Comparison of ENCODE assay signal across 12 cellular contexts in genomic region chr4:47525154-47525819, GRCh38. TPM values are rescaled to one million over a fixed set of nuclear protein-coding genes. Genes with fewer than 3 reads are reported as not detected.
DNase-seq lines count a peak whose midpoint lies in the region; ATAC-seq and TF ChIP-seq lines count a peak whose summit lies in the region.
"Had no signal": no experiment of that assay in that cellular context is flagged by ENCODE, and none has a peak within 500 bp of the region (broad histone marks: within the 10 kb centered on the region; RNA-seq: fewer than 3 reads in every experiment).

No MANE protein-coding gene starts in this region.

- peak overlapping the region; percentile 66 for H3K9ac ChIP-seq in adipocyte (ENCODE audit: low read length)

- no peak for TF ChIP-seq EP300 in gastroesophageal sphincter (IDR thresholded peaks at IDR 0.05)

- DNase-seq in ELR (ENCODE audit: low read depth) (peak; percentile 90), adipocyte (ENCODE audit: low read depth) (peak; percentile 93), gastrocnemius medialis (no peak), NCI-H69 (lab: John Stamatoyannopoulos, UW) (no peak)
- DNase-seq: activated CD8-positive, alpha-beta memory T cell treated with anti-CD3 and anti-CD28 coated beads, Interleukin-2, amount 50 U/mL, for 48 hours; DND-41; effector memory CD4-positive, alpha-beta T cell; naive B cell had no signal

- H3K27ac ChIP-seq in gastroesophageal sphincter (peak overlapping the region; percentile 53 to 72 (median 67)), gastrocnemius medialis (no peak overlapping the region)

- H3K4me1 ChIP-seq in adipocyte (ENCODE audit: control insufficient read depth, insufficient read depth, low read length), result peaks cover 28% of the 10 kb centered on the region
- peaks cover 3 to 15% (median 5%) of the 10 kb centered on the region in 3 donors for H3K4me1 ChIP-seq in gastroesophageal sphincter
- H3K4me1 ChIP-seq in gastrocnemius medialis, result no peaks in the 10 kb centered on the region

- in situ Hi-C loops in gastrocnemius medialis (cut with MboI; ENCODE audit: low sequenced_read_pairs in 4 of 4), result no loop called here

- H3K27me3 ChIP-seq in adipocyte (replicated peaks; ENCODE audit: control insufficient read depth, insufficient read depth, low read length), result no peaks in the 10 kb centered on the region
- no peaks in the 10 kb centered on the region for H3K27me3 ChIP-seq in gastroesophageal sphincter
- H3K27me3 ChIP-seq in gastrocnemius medialis, result no peaks in the 10 kb centered on the region

- TF ChIP-seq POLR2A in gastroesophageal sphincter (IDR thresholded peaks at IDR 0.05), result no peak
- TF ChIP-seq POLR2A in gastrocnemius medialis (IDR thresholded peaks at IDR 0.05), result no peak

- intact Hi-C loops in gastrocnemius medialis (cut with DNase I; ENCODE audit: low total_unique reads), result no loop called here

- H3K36me3 ChIP-seq in adipocyte (ENCODE audit: control insufficient read depth, insufficient read depth, low read length, severe bottlenecking) (peaks cover 26% of the 10 kb centered on the region), gastroesophageal sphincter (peaks cover 0 to 59% of the 10 kb centered on the region in 2 donors), gastrocnemius medialis (no peaks in the 10 kb centered on the region)

- H3K4me3 ChIP-seq in adipocyte (ENCODE audit: low read length) (peak overlapping the region; percentile 62), gastroesophageal sphincter (no peak overlapping the region), gastrocnemius medialis (no peak overlapping the region)

- peak; percentile 94 for ATAC-seq in gastroesophageal sphincter
- peak; percentile 56 to 63 for ATAC-seq in gastrocnemius medialis
- no peak for ATAC-seq in HG02610 (IDR thresholded peaks at IDR 0.05; ENCODE audit: unreplicated experiment)
- ATAC-seq in GM18870 (IDR thresholded peaks at IDR 0.05; ENCODE audit: unreplicated experiment), result no peak
- no peak for ATAC-seq in HG02623 (IDR thresholded peaks at IDR 0.05; ENCODE audit: unreplicated experiment)

- 39 to 48% methylated on average over 5 of the region's 5 CpGs for WGBS in gastroesophageal sphincter (ENCODE audit: low coverage in 1 of 2), 2 donors

- peaks cover 10% of the 10 kb centered on the region for H3K9me3 ChIP-seq in adipocyte (ENCODE audit: control insufficient read depth, low read length)
- no peaks in the 10 kb centered on the region for H3K9me3 ChIP-seq in gastroesophageal sphincter
- peaks cover 0 to 10% (median 0%) of the 10 kb centered on the region in 3 donors for H3K9me3 ChIP-seq in gastrocnemius medialis

- TF ChIP-seq CTCF in gastroesophageal sphincter (IDR thresholded peaks at IDR 0.05) (no peak), gastrocnemius medialis (IDR thresholded peaks at IDR 0.05 in 4 of 5, conservative IDR thresholded peaks at IDR 0.05 in 1 of 5) (no peak)

RNA-seq across cellular contexts. Expression of gene ATP10D, which starts 40.2 kb away (rescaled TPM):
- total RNA-seq in gastroesophageal sphincter (10 to 100 TPM; 18.2 to 30.2 (median 21.4) TPM), gastrocnemius medialis (1 to 10 TPM; 1.5 to 3.2 (median 2.8) TPM)

Comparison
In these comparisons a context has a peak if more than half of its experiments do, and no peak if none do; other contexts are left out.
1. DNase-seq: peak in ELR (single experiment) and adipocyte (single experiment); none in gastrocnemius medialis (0 of 2) and NCI-H69 (single experiment).
2. ATAC-seq: peak in gastroesophageal sphincter (single experiment) and gastrocnemius medialis (2 of 2); none in HG02610 (single experiment), GM18870 (single experiment) and HG02623 (single experiment).
3. H3K27ac ChIP-seq: peak in gastroesophageal sphincter (4 of 4); none in gastrocnemius medialis (0 of 4).
4. RNA of gene ATP10D, which starts 40.2 kb away (total RNA-seq): 18.2 to 30.2 TPM in gastroesophageal sphincter; 1.5 to 3.2 TPM in gastrocnemius medialis; every median in the first group is over 4 times any median in the second.